Comparison of ENCODE assay signal across 8 cellular contexts in genomic region chr7:130560972-130561371, GRCh38.
DNase-seq lines count a peak whose midpoint lies in the region; ATAC-seq, FAIRE-seq and TF ChIP-seq lines count a peak whose summit lies in the region.

No MANE protein-coding gene starts in this region.

- H3K4me3 ChIP-seq in breast epithelium (no peak overlapping the region), epithelial cell of esophagus (ENCODE audit: low read length) (no peak overlapping the region), kidney (ENCODE audit: low read length in 2 of 2) (no peak overlapping the region), stomach (no peak overlapping the region)

- no peak for FAIRE-seq in kidney (lab: Jason Lieb, UNC)

- H3K4me3 Mint-ChIP-seq in MCF 10A (ENCODE audit: unreplicated experiment): no peak overlapping the region

- H3K27ac Mint-ChIP-seq in MCF 10A (ENCODE audit: low read depth, unreplicated experiment): no peak overlapping the region

- peak; percentile 59 for DNase-seq in MCF 10A (ENCODE audit: unreplicated experiment)
- DNase-seq in breast epithelium (ENCODE audit: low spot score in 2 of 2): no peak
- peak; percentile 87 for DNase-seq in NCI-H748 (lab: John Stamatoyannopoulos, UW; ENCODE audit: unreplicated experiment)
- peak; percentile 76 for DNase-seq in epithelial cell of esophagus (ENCODE audit: low read depth)
- DNase-seq in kidney: no peak
- DNase-seq in stomach: no peak

- POLR2A ChIA-PET in MCF 10A (lab: Yijun Ruan, JAX): no interaction called here

- TF ChIP-seq EP300 in stomach (IDR thresholded peaks at IDR 0.05): no peak

- peaks cover 7% of the 10 kb centered on the region for H3K9me3 Mint-ChIP-seq in MCF 10A (ENCODE audit: unreplicated experiment)

- no peaks in the 10 kb centered on the region for H3K4me1 Mint-ChIP-seq in MCF 10A (ENCODE audit: insufficient read depth, unreplicated experiment)

- H3K4me1 ChIP-seq in breast epithelium (no peaks in the 10 kb centered on the region), kidney (ENCODE audit: control insufficient read depth in 1 of 2, insufficient read depth in 1 of 2, low read depth in 1 of 2, low read length in 2 of 2) (no peaks in the 10 kb centered on the region), stomach (no peaks in the 10 kb centered on the region)

- H3K9ac ChIP-seq in kidney (ENCODE audit: low read length in 2 of 2): no peak overlapping the region

- H3K36me3 ChIP-seq in breast epithelium (no peaks in the 10 kb centered on the region), kidney (ENCODE audit: control insufficient read depth in 1 of 2, insufficient read depth in 2 of 2, low read length in 2 of 2) (no peaks in the 10 kb centered on the region), stomach (peaks cover 0 to 10% (median 8%) of the 10 kb centered on the region in 4 donors)

- CTCF ChIA-PET in MCF 10A (lab: Yijun Ruan, JAX): no interaction called here

- no TSS peak for BruUV-seq in MCF 10A (replicated peaks; lab: Mats Ljungman, UMichigan)

- H3K27ac ChIP-seq in breast epithelium (no peak overlapping the region), kidney (ENCODE audit: low read depth in 2 of 2, low read length in 2 of 2) (no peak overlapping the region), stomach (no peak overlapping the region)

- TF ChIP-seq POLR2A in breast epithelium (IDR thresholded peaks at IDR 0.05): no peak
- no peak for TF ChIP-seq POLR2A in stomach (IDR thresholded peaks at IDR 0.05)

- 44 to 67% (median 62%) methylated on average over 1 of the region's 1 CpG for WGBS in stomach, 5 donors

- H3K9me3 ChIP-seq in breast epithelium (peaks cover 0 to 5% of the 10 kb centered on the region in 2 donors), kidney (ENCODE audit: control insufficient read depth in 1 of 2, low read length in 2 of 2) (no peaks in the 10 kb centered on the region), stomach (peaks cover 0 to 8% (median 3%) of the 10 kb centered on the region in 4 donors)

- intact Hi-C loops in MCF 10A (cut with micrococcal nuclease): loop anchor here (1.0 kb wide), 2 partner anchors 319 to 489 kb away; no protein-coding TSS in a partner anchor
- intact Hi-C loops in breast epithelium (cut with DNase I; ENCODE audit: low total_unique reads): no loop called here
- intact Hi-C loops in kidney (cut with DNase I): no loop called here
- intact Hi-C loops in stomach (cut with DNase I; ENCODE audit: low total_unique reads): no loop called here

- H3K27me3 Mint-ChIP-seq in MCF 10A (ENCODE audit: insufficient read depth, unreplicated experiment): no peaks in the 10 kb centered on the region

- no peaks in the 10 kb centered on the region for H3K27me3 ChIP-seq in breast epithelium
- no peaks in the 10 kb centered on the region for H3K27me3 ChIP-seq in stomach

- TF ChIP-seq CTCF in MCF 10A (IDR thresholded peaks at IDR 0.05; ENCODE audit: unreplicated experiment) (peak; percentile 22), breast epithelium (IDR thresholded peaks at IDR 0.05) (no peak), epithelial cell of esophagus (IDR thresholded peaks at IDR 0.05; ENCODE audit: insufficient read depth, low read depth, low read length, missing control alignments) (peak; percentile 64), kidney (IDR thresholded peaks at IDR 0.05; ENCODE audit: borderline replicate concordance, extremely low read depth, insufficient read depth) (no peak), stomach (IDR thresholded peaks at IDR 0.05) (peak in 1 of 7 experiments; percentile 36)

- no peaks in the 10 kb centered on the region for H3K36me3 Mint-ChIP-seq in MCF 10A (ENCODE audit: insufficient read depth, unreplicated experiment)

- ATAC-seq in HG02798 (IDR thresholded peaks at IDR 0.05; ENCODE audit: poor library complexity, unreplicated experiment) (peak; percentile 73), GM21381 (IDR thresholded peaks at IDR 0.05; ENCODE audit: unreplicated experiment) (no peak)

Comparison
In these comparisons a context has a peak if more than half of its experiments do, and no peak if none do; other contexts are left out.
1. DNase-seq: peak in MCF 10A (single experiment), NCI-H748 (single experiment) and epithelial cell of esophagus (single experiment); none in breast epithelium (0 of 2), kidney (single experiment) and stomach (single experiment).
2. CTCF ChIP-seq: peak in MCF 10A (single experiment) and epithelial cell of esophagus (single experiment); none in breast epithelium (0 of 3) and kidney (single experiment).